ENCODE assay signal across 9 cellular contexts in the genomic region with DNA sequence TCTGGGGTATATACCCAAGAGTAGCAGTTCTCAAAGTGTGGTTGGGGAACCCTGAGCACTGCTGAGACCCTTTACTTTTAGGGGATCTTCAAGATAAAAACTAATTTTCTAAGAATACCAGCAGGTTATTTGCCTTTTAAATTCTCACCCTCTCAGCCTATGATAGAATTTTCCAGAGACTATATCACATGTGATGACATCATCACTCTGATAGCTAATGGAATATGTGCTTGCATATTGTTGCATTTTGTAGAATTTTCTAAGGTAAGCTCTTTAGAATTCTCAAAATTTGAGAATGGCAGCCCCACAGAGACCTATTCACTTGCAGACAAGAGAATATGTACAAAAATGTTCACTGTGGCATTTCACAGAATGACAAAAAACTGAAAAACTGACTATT.
"Had no signal": no experiment of that assay in that cellular context is flagged by ENCODE, and none has a peak within 500 bp of the region (broad histone marks: within the 10 kb centered on the region; RNA-seq: fewer than 3 reads in every experiment).

No MANE protein-coding gene starts in this region.

- FAIRE-seq: H1, H54, HTR-8/SVneo had no signal

- DNase-seq: H9, HCEC 1CT, HFFc6, IMR-90, KBM-7 had no signal

- H3K4me3 ChIP-seq: GM23338 had no signal

- H2AFZ ChIP-seq: GM23338 had no signal

- H3K4me2 ChIP-seq: GM23338 had no signal

- ATAC-seq: GM23338 had no signal
